In genomic region chr5:72013741-72014703, GRCh38 we compare ENCODE assay signal across 12 cellular contexts.
DNase-seq lines count a peak whose midpoint lies in the region; ATAC-seq lines count a peak whose summit lies in the region.
"Had no signal": no experiment of that assay in that cellular context is flagged by ENCODE, and none has a peak within 500 bp of the region (broad histone marks: within the 10 kb centered on the region; RNA-seq: fewer than 3 reads in every experiment).

No MANE protein-coding gene starts in this region.

- no peak overlapping the region for H3K9ac ChIP-seq in endocrine pancreas (ENCODE audit: control insufficient read depth, insufficient read depth, low read length)

- DNase-seq in M059J (ENCODE audit: low read depth) (peak; percentile 53), NCI-H69 (lab: John Stamatoyannopoulos, UW) (peak; percentile 76), occipital lobe (lab: John Stamatoyannopoulos, UW) (peak; percentile 24), NCI-H226 (no peak), hepatic stellate cell (ENCODE audit: low spot score) (no peak)
- DNase-seq: activated T-cell treated with anti-CD3 and anti-CD28 coated beads for 4 hours, GOT3, NCI-H510A treated with DMSO at 0.1 percent for 48 hours had no signal

- H3K4me1 ChIP-seq in endocrine pancreas (ENCODE audit: control insufficient read depth, insufficient read depth, low read length): peaks cover under 1% of the 10 kb centered on the region
- H3K4me1 ChIP-seq: psoas muscle had no signal

- no peak for ATAC-seq in HG02588 (IDR thresholded peaks at IDR 0.05; ENCODE audit: unreplicated experiment)
- ATAC-seq in HG03469 (IDR thresholded peaks at IDR 0.05; ENCODE audit: unreplicated experiment): no peak
- ATAC-seq: psoas muscle had no signal

- H3K4me3 ChIP-seq in endocrine pancreas (ENCODE audit: control insufficient read depth, insufficient read depth, low read length): peak overlapping the region; percentile 49
- H3K4me3 ChIP-seq: psoas muscle had no signal

- H3K9me3 ChIP-seq in endocrine pancreas (ENCODE audit: control insufficient read depth, low read length): no peaks in the 10 kb centered on the region

- no peaks in the 10 kb centered on the region for H3K36me3 ChIP-seq in endocrine pancreas (ENCODE audit: control insufficient read depth, insufficient read depth, low read length)

- no peaks in the 10 kb centered on the region for H3K27me3 ChIP-seq in endocrine pancreas (ENCODE audit: control insufficient read depth, insufficient read depth, low read length)

Comparison
In these comparisons a context has a peak if more than half of its experiments do, and no peak if none do; other contexts are left out.
1. DNase-seq: peak in M059J (single experiment), NCI-H69 (single experiment) and occipital lobe (single experiment); none in NCI-H226 (single experiment) and hepatic stellate cell (single experiment).